In genomic region chr10:123318516-123318915, GRCh38 we compare ENCODE assay signal across 17 cellular contexts.
"Had no signal": no experiment of that assay in that cellular context is flagged by ENCODE, and none has a peak within 500 bp of the region (broad histone marks: within the 10 kb centered on the region; RNA-seq: fewer than 3 reads in every experiment).

No MANE protein-coding gene starts in this region.

- H3K4me3 Mint-ChIP-seq: natural killer cell; T-helper 1 cell treated with Interleukin-12 subunit alpha and Interleukin-12 subunit beta and Interleukin-4 antibody, amounts not matched to agents 30 μg/mL and 1 μg/mL, for 36 hours had no signal

- DNase-seq: activated gamma-delta T cell treated with Interleukin-2 at 50 U/mL for 16 hours; caudate nucleus; effector memory CD4-positive, alpha-beta T cell; gastrocnemius medialis; left lung; mucosa of descending colon; natural killer cell; occipital lobe; psoas muscle; right lobe of liver; SHP77 treated with DMSO at 0.1 percent for 48 hours; spleen; substantia nigra; transverse colon had no signal

- H3K9me3 ChIP-seq: gastrocnemius medialis, left lung, mucosa of descending colon, psoas muscle, right lobe of liver, spleen, transverse colon had no signal

- H3K4me1 ChIP-seq: gastrocnemius medialis, left lung, psoas muscle, right lobe of liver, spleen, transverse colon had no signal

- H3K4me3 ChIP-seq: coronary artery, gastrocnemius medialis, left lung, mucosa of descending colon, psoas muscle, right lobe of liver, spleen, transverse colon had no signal

- H3K27ac ChIP-seq: coronary artery, epithelial cell of prostate, gastrocnemius medialis, left lung, psoas muscle, right lobe of liver, spleen, transverse colon had no signal

- H3K9me3 Mint-ChIP-seq: natural killer cell; T-helper 1 cell treated with Interleukin-12 subunit alpha and Interleukin-12 subunit beta and Interleukin-4 antibody, amounts not matched to agents 30 μg/mL and 1 μg/mL, for 36 hours had no signal

- H3K27ac Mint-ChIP-seq: natural killer cell; T-helper 1 cell treated with Interleukin-12 subunit alpha and Interleukin-12 subunit beta and Interleukin-4 antibody, amounts not matched to agents 30 μg/mL and 1 μg/mL, for 36 hours had no signal

- ATAC-seq: gastrocnemius medialis, left lung, mucosa of descending colon, natural killer cell, psoas muscle, right lobe of liver had no signal

- H3K36me3 ChIP-seq: gastrocnemius medialis, left lung, right lobe of liver, spleen, transverse colon had no signal

- H3K36me3 Mint-ChIP-seq: natural killer cell had no signal

- H3K27me3 ChIP-seq: gastrocnemius medialis, left lung, right lobe of liver, spleen, transverse colon had no signal

- H3K4me1 Mint-ChIP-seq: natural killer cell had no signal
